Comparison of ENCODE assay signal across 20 cellular contexts in genomic region chr21:35113064-35113463, GRCh38.
A peak's percentile ranks its signal among the peaks of the same experiment; 100 is the strongest.
DNase-seq lines count a peak whose midpoint lies in the region; ATAC-seq and TF ChIP-seq lines count a peak whose summit lies in the region.
"Had no signal": no experiment of that assay in that cellular context is flagged by ENCODE, and none has a peak within 500 bp of the region (broad histone marks: within the 10 kb centered on the region; RNA-seq: fewer than 3 reads in every experiment).

No MANE protein-coding gene starts in this region.

- no peak overlapping the region for H3K27ac Mint-ChIP-seq in T-helper 2 cell treated with Interferon-gamma antibody and Interleukin-4, amounts not matched to agents 5 μg/mL and 100 μg/mL, for 36 hours

- DNase-seq in activated CD4-positive, CD25-positive, alpha-beta regulatory T cell (lab: John Stamatoyannopoulos, UW): no peak
- DNase-seq in ELR (ENCODE audit: low read depth): peak; percentile 80
- peak; percentile 38 for DNase-seq in T-helper 2 cell treated with Interferon-gamma antibody and Interleukin-4, amounts not matched to agents 5 μg/mL and 100 μg/mL, for 36 hours (ENCODE audit: low spot score)
- DNase-seq in foreskin fibroblast: peak; percentile 53 to 64
- DNase-seq in GF-D8 (lab: John Stamatoyannopoulos, UW): no peak
- DNase-seq in SW 1271 (lab: John Stamatoyannopoulos, UW): no peak
- DNase-seq: activated CD8-positive, alpha-beta memory T cell treated with anti-CD3 and anti-CD28 coated beads for 24 hours; activated naive CD4-positive, alpha-beta T cell treated with anti-CD3 and anti-CD28 coated beads, Interleukin-2, amount 50 U/mL, for 16 hours; DMS79; GOT3; kidney glomerular epithelial cell; NCI-H2171 treated with DMSO at 0.1 percent for 48 hours; occipital lobe; right lobe of liver; SHP77; stimulated activated CD4-positive, alpha-beta T cell treated with anti-CD3 and anti-CD28 coated beads, Interleukin-4, amount 100 ng/mL, for 24 hours; trophoblast cell had no signal

- no peak overlapping the region for H3K4me3 Mint-ChIP-seq in T-helper 2 cell treated with Interferon-gamma antibody and Interleukin-4, amounts not matched to agents 5 μg/mL and 100 μg/mL, for 36 hours

- peaks cover 9% of the 10 kb centered on the region for H3K4me1 Mint-ChIP-seq in T-helper 2 cell treated with Interferon-gamma antibody and Interleukin-4, amounts not matched to agents 5 μg/mL and 100 μg/mL, for 36 hours (ENCODE audit: low read depth)

- H3K9me3 Mint-ChIP-seq in T-helper 2 cell treated with Interferon-gamma antibody and Interleukin-4, amounts not matched to agents 5 μg/mL and 100 μg/mL, for 36 hours: peaks cover 25% of the 10 kb centered on the region

- peaks cover 5% of the 10 kb centered on the region for H3K36me3 Mint-ChIP-seq in T-helper 2 cell treated with Interferon-gamma antibody and Interleukin-4, amounts not matched to agents 5 μg/mL and 100 μg/mL, for 36 hours (ENCODE audit: low read depth)

- no peaks in the 10 kb centered on the region for H3K27me3 Mint-ChIP-seq in T-helper 2 cell treated with Interferon-gamma antibody and Interleukin-4, amounts not matched to agents 5 μg/mL and 100 μg/mL, for 36 hours (ENCODE audit: low read depth)

- no peak for TF ChIP-seq CTCF in foreskin fibroblast (IDR thresholded peaks at IDR 0.05; ENCODE audit: low read depth, low read length)

- peak; percentile 21 to 58 for ATAC-seq in activated CD4-positive, CD25-positive, alpha-beta regulatory T cell treated with anti-CD3 and anti-CD28 coated beads, Interleukin-2, amount 50 U/mL, for 24 hours
- ATAC-seq in GM18867 (IDR thresholded peaks at IDR 0.05; ENCODE audit: unreplicated experiment): no peak
- ATAC-seq: right lobe of liver had no signal

- H3K4me3 ChIP-seq in foreskin fibroblast (ENCODE audit: low read depth in 1 of 2, low read length in 2 of 2): no peak overlapping the region
- H3K4me3 ChIP-seq: hepatocyte, right lobe of liver had no signal

Comparison
In these comparisons a context has a peak if more than half of its experiments do, and no peak if none do; other contexts are left out.
1. DNase-seq: peak in ELR (single experiment), T-helper 2 cell treated with Interferon-gamma antibody and Interleukin-4, amounts not matched to agents 5 μg/mL and 100 μg/mL, for 36 hours (single experiment) and foreskin fibroblast (2 of 2); none in activated CD4-positive, CD25-positive, alpha-beta regulatory T cell (0 of 4), GF-D8 (single experiment) and SW 1271 (0 of 2).